20 cellular contexts compared by ENCODE assay signal in the genomic region with DNA sequence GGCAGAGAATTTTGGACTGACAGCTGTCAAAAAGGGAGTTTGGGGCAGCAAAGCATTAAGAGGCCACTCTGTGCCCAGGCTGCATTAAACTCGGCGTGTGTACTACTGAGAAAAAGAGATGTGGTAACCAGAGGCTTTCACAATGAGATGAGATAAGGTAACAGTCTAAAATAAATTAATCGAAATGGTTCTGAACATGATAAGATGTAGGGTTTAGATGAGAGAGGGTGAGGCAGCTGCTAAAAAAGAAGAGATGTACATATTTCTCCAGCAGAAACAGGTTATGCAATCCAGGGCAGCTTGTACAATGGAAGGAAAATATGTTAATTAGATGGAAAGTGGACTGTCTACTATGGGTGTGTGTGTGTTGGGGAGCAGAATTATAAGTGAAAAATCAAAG.
"Had no signal": no experiment of that assay in that cellular context is flagged by ENCODE, and none has a peak within 500 bp of the region (broad histone marks: within the 10 kb centered on the region; RNA-seq: fewer than 3 reads in every experiment).

No MANE protein-coding gene starts in this region.

- H3K9me3 ChIP-seq: colonic mucosa, mucosa of descending colon, tibial nerve had no signal

- H3K4me1 ChIP-seq: colonic mucosa, tibial nerve had no signal

- H3K36me3 ChIP-seq: colonic mucosa, tibial nerve had no signal

- H3K27ac ChIP-seq: colonic mucosa, epithelial cell of prostate, tibial nerve had no signal

- H3K27me3 ChIP-seq: colonic mucosa, tibial nerve had no signal

- H3K4me3 ChIP-seq: colonic mucosa, mucosa of descending colon, smooth muscle cell, tibial nerve had no signal

- ATAC-seq: activated naive CD8-positive, alpha-beta T cell treated with anti-CD3 and anti-CD28 coated beads, Interleukin-2, amount 50 U/mL, for 24 hours; left colon; mucosa of descending colon; stimulated activated effector memory CD8-positive, alpha-beta T cell treated with anti-CD3 and anti-CD28 coated beads, Interleukin-12 subunit alpha, Interleukin-12 subunit beta, amount 100 ng/mL, for 72 hours; WTC11 had no signal

- H3K4me2 ChIP-seq: smooth muscle cell had no signal

- DNase-seq: activated CD4-positive, alpha-beta T cell treated with anti-CD3 and anti-CD28 coated beads, Interleukin-2, amount 10 ng/mL, durations not matched to agents 24 days and 14 days; activated CD8-positive, alpha-beta memory T cell treated with anti-CD3 and anti-CD28 coated beads for 24 hours; activated naive CD4-positive, alpha-beta T cell treated with Interleukin-2 at 50 U/mL for 16 hours; activated naive CD8-positive, alpha-beta T cell treated with anti-CD3 and anti-CD28 coated beads, Interleukin-2, amount 50 U/mL, for 24 hours; colonic mucosa; effector CD8-positive, alpha-beta T cell; foreskin fibroblast; glutamatergic neuron; left colon; mammary epithelial cell; mucosa of descending colon; natural killer cell; nucleus accumbens; right cardiac atrium; T-helper 9 cell had no signal
